Comparison of ENCODE assay signal across 9 cellular contexts in the genomic region with DNA sequence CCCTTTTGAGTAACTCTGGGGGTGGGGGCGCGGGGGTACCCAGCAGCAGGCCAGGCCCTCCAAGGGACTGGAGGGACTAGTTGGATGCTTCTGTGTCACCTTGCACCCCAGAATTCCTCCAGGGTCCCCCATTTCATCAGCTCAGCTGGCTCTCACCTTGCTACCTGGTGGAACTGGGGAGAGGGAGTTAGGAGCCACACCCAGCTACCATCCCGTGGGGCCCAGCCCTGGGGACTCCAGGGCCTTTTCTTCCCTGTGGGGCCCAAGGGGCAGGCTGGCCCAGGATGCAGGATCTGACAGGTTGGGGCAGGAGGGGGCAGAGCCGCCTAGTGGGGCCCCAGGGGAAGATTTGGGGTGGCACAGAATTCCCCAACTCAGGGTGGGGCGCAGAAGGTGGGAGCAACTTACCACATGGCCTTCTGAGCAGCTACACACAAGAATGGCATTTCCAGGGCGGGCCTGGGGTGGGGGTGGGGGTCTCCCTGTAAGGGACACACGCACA. TPM values are rescaled to one million over a fixed set of nuclear protein-coding genes. Genes with fewer than 3 reads are reported as not detected.
DNase-seq lines count a peak whose midpoint lies in the region; ATAC-seq and TF ChIP-seq lines count a peak whose summit lies in the region.
"Had no signal": no experiment of that assay in that cellular context is flagged by ENCODE, and none has a peak within 500 bp of the region (broad histone marks: within the 10 kb centered on the region; RNA-seq: fewer than 3 reads in every experiment).

No MANE protein-coding gene starts in this region.

- TF ChIP-seq CTCF in body of pancreas (IDR thresholded peaks at IDR 0.05) (no peak), mucosa of descending colon (IDR thresholded peaks at IDR 0.05) (no peak), type B pancreatic cell (conservative IDR thresholded peaks at IDR 0.05) (no peak)

- no peak for TF ChIP-seq POLR2A in body of pancreas (IDR thresholded peaks at IDR 0.05)

- H3K27me3 ChIP-seq in body of pancreas: no peaks in the 10 kb centered on the region

- no peaks in the 10 kb centered on the region for H3K27me3 Mint-ChIP-seq in type B pancreatic cell

- H3K36me3 ChIP-seq in body of pancreas (replicated peaks in 1 of 2; ENCODE audit: insufficient read depth in 1 of 2, low read depth in 2 of 2): no peaks in the 10 kb centered on the region
- H3K36me3 ChIP-seq in mucosa of descending colon (ENCODE audit: low read depth): no peaks in the 10 kb centered on the region

- ATAC-seq in body of pancreas (no peak), mucosa of descending colon (no peak), GM21717 (IDR thresholded peaks at IDR 0.05; ENCODE audit: unreplicated experiment) (no peak)

- H3K36me3 Mint-ChIP-seq in type B pancreatic cell: no peaks in the 10 kb centered on the region

- H3K4me3 Mint-ChIP-seq in type B pancreatic cell: peak overlapping the region; percentile 90

- H3K27ac ChIP-seq in body of pancreas: peak overlapping the region; percentile 90 to 96 (median 94)
- H3K27ac ChIP-seq: KMS-11 had no signal

- H3K4me1 Mint-ChIP-seq in type B pancreatic cell (ENCODE audit: unreplicated experiment): peaks cover 33% of the 10 kb centered on the region

- peak overlapping the region; percentile 100 for H3K27ac Mint-ChIP-seq in type B pancreatic cell

- H3K4me3 ChIP-seq in body of pancreas: no peak overlapping the region
- no peak overlapping the region for H3K4me3 ChIP-seq in mucosa of descending colon

- no peaks in the 10 kb centered on the region for H3K9me3 Mint-ChIP-seq in type B pancreatic cell

- DNase-seq in activated effector memory CD4-positive, alpha-beta T cell treated with anti-CD3 and anti-CD28 coated beads, Interleukin-2, amount 50 U/mL, for 16 hours: peak; percentile 70
- no peak for DNase-seq in activated effector memory CD4-positive, alpha-beta T cell treated with Interleukin-2 at 50 U/mL for 16 hours
- DNase-seq in body of pancreas (no peak), mucosa of descending colon (peak; percentile 30 to 71 (median 63)), type B pancreatic cell (ENCODE audit: extremely low spot score, unreplicated experiment) (no peak), mesenteric fat pad (ENCODE audit: low spot score) (no peak)
- DNase-seq in stimulated activated CD4-positive, alpha-beta T cell treated with anti-CD3 and anti-CD28 coated beads, Interleukin-12 subunit alpha, Interleukin-12 subunit beta, amount 100 ng/mL, for 4 hours: no peak

- intact Hi-C loops in body of pancreas (cut with DNase I): no loop called here
- intact Hi-C loops in mucosa of descending colon (cut with DNase I, micrococcal nuclease): no loop called here

- WGBS in body of pancreas, 2 donors: 64 to 78% methylated on average over 3 to 7 of the region's 7 CpGs

- no peaks in the 10 kb centered on the region for H3K9me3 ChIP-seq in body of pancreas
- no peaks in the 10 kb centered on the region for H3K9me3 ChIP-seq in mucosa of descending colon

- peaks cover 71% of the 10 kb centered on the region for H3K4me1 ChIP-seq in body of pancreas
- peaks cover 46% of the 10 kb centered on the region for H3K4me1 ChIP-seq in mucosa of descending colon (ENCODE audit: low read depth)

RNA-seq across cellular contexts. Expression of a gene that starts 32.8 kb away (rescaled TPM):
- not detected for total RNA-seq in body of pancreas
- 1 to 10 TPM in 1 of 3 donors, not detected in 2; 1.5 TPM for total RNA-seq in mucosa of descending colon
- total RNA-seq in type B pancreatic cell (ENCODE audit: low replicate concordance): 0.69 and 2.8 TPM in 2 replicates
- total RNA-seq in mesenteric fat pad: not detected

RNA-seq across cellular contexts. Expression of a gene that starts 48.9 kb away (rescaled TPM):
- 10 to 100 TPM in 1 of 2 donors, 1 to 10 TPM in 1; 3.4 to 12.5 TPM for total RNA-seq in body of pancreas
- total RNA-seq in mucosa of descending colon: 1 to 10 TPM; 4.1 to 4.6 (median 4.1) TPM
- 15.0 and 15.7 TPM in 2 replicates for total RNA-seq in type B pancreatic cell (ENCODE audit: low replicate concordance)
- 5.2 TPM for total RNA-seq in mesenteric fat pad

Comparison
In these comparisons a context has a peak if more than half of its experiments do, and no peak if none do; other contexts are left out.
1. DNase-seq: peak in activated effector memory CD4-positive, alpha-beta T cell treated with anti-CD3 and anti-CD28 coated beads, Interleukin-2, amount 50 U/mL, for 16 hours (single experiment) and mucosa of descending colon (3 of 3); none in activated effector memory CD4-positive, alpha-beta T cell treated with Interleukin-2 at 50 U/mL for 16 hours (single experiment), body of pancreas (0 of 4), type B pancreatic cell (single experiment), stimulated activated CD4-positive, alpha-beta T cell treated with anti-CD3 and anti-CD28 coated beads, Interleukin-12 subunit alpha, Interleukin-12 subunit beta, amount 100 ng/mL, for 4 hours (single experiment) and mesenteric fat pad (single experiment).